24 cellular contexts compared by ENCODE assay signal in the genomic region with DNA sequence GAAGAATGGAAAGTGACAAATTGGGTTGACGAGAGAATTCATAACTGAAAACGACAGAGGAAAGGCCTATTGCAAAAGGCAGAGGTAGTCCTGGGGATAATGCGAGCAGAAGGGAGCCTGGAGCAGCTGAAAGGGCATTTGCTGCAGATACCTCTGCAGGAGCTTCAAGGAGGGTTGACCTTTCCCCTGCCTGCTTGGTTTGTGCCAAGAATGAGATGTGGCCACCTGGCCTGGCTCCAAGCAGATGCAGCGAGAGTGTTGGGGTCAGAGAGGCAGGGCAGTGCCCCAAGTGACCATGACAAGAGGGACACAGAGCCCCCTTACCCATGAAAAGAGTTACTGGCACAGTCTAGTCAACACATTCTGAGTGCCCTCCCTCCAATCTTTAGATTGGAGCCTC.
"Had no signal": no experiment of that assay in that cellular context is flagged by ENCODE, and none has a peak within 500 bp of the region (broad histone marks: within the 10 kb centered on the region; RNA-seq: fewer than 3 reads in every experiment).

No MANE protein-coding gene starts in this region.

- H3K9me3 ChIP-seq: gastroesophageal sphincter, testis, uterus had no signal

- ATAC-seq: activated naive CD4-positive, alpha-beta T cell treated with anti-CD3 and anti-CD28 coated beads, Interleukin-2, amount 50 U/mL, for 72 hours; effector memory CD8-positive, alpha-beta T cell; gastroesophageal sphincter; naive thymus-derived CD4-positive, alpha-beta T cell; right cardiac atrium; WTC11 had no signal

- H3K27me3 ChIP-seq: dorsolateral prefrontal cortex, gastroesophageal sphincter, hepatocyte, testis, transverse colon, uterus had no signal

- H3K27ac ChIP-seq: dorsolateral prefrontal cortex, gastroesophageal sphincter, hepatocyte, parathyroid adenoma, testis, transverse colon, uterus had no signal

- DNase-seq: activated CD4-positive, alpha-beta memory T cell treated with anti-CD3 and anti-CD28 coated beads, Interleukin-2, amount 10 ng/mL, durations not matched to agents 7 days and 5 days; activated CD4-positive, alpha-beta T cell treated with anti-CD3 and anti-CD28 coated beads for 1 hour; activated CD4-positive, alpha-beta T cell treated with anti-CD3 and anti-CD28 coated beads, Interleukin-2, amount 10 ng/mL, durations not matched to agents 7 days and 5 days; activated naive CD4-positive, alpha-beta T cell; activated T-cell treated with anti-CD3 and anti-CD28 coated beads, Interleukin-2, amount 50 U/mL, for 24 hours; dorsolateral prefrontal cortex; effector memory CD8-positive, alpha-beta T cell; erythroblast; islet precursor cell; midbrain; naive thymus-derived CD4-positive, alpha-beta T cell; nucleus accumbens; right cardiac atrium; stimulated activated CD4-positive, alpha-beta T cell treated with anti-CD3 and anti-CD28 coated beads, Interleukin-2, amount 100 ng/mL, for 48 hours; stimulated activated naive CD4-positive, alpha-beta T cell treated with Interleukin-2 at 50 U/mL for 16 hours; T-helper 2 cell; testis; transverse colon; uterus had no signal

- H3K4me1 ChIP-seq: gastroesophageal sphincter, parathyroid adenoma, testis, transverse colon had no signal

- H3K4me3 ChIP-seq: dorsolateral prefrontal cortex, gastroesophageal sphincter, hepatocyte, testis, transverse colon, uterus had no signal
